17 cellular contexts compared by ENCODE assay signal in genomic region chr15:66897971-66898370, GRCh38.
DNase-seq lines count a peak whose midpoint lies in the region; ATAC-seq and TF ChIP-seq lines count a peak whose summit lies in the region.
"Had no signal": no experiment of that assay in that cellular context is flagged by ENCODE, and none has a peak within 500 bp of the region (broad histone marks: within the 10 kb centered on the region; RNA-seq: fewer than 3 reads in every experiment).

No MANE protein-coding gene starts in this region.

- peak; percentile 25 for DNase-seq in NCI-H1092 (lab: John Stamatoyannopoulos, UW)
- no peak for DNase-seq in Panc1 (ENCODE audit: low read depth, low spot score)
- peak; percentile 36 for DNase-seq in endodermal cell
- peak; percentile 62 for DNase-seq in mesenteric fat pad (ENCODE audit: low spot score)
- no peak for DNase-seq in activated T-cell treated with anti-CD3 and anti-CD28 coated beads, Interleukin-2, amount 50 U/mL, for 4 hours
- DNase-seq in middle frontal gyrus (ENCODE audit: extremely low spot score, low spot score) = no peak
- no peak for DNase-seq in putamen (ENCODE audit: low spot score)
- DNase-seq: C1 segment of cervical spinal cord; Calu3; CD4-positive, alpha-beta T cell; DMS 273 treated with DMSO at 0.1 percent for 48 hours; GM23248 had no signal

- in situ Hi-C loops in Panc1 (cut with HindIII; ENCODE audit: low pct_unique_long_range_greater_than_20kb, low sequenced_read_pairs) = no loop called here

- POLR2A ChIA-PET in Panc1 (lab: Charles Lee) = no interaction called here

- no peaks in the 10 kb centered on the region for H3K36me3 Mint-ChIP-seq in endodermal cell (ENCODE audit: low read depth)
- no peaks in the 10 kb centered on the region for H3K36me3 Mint-ChIP-seq in activated T-cell treated with anti-CD3 and anti-CD28 coated beads, Interleukin-2, amount 50 U/mL, for 4 hours (ENCODE audit: insufficient read depth)

- H3K9me3 ChIP-seq in Panc1 (ENCODE audit: control insufficient read depth, insufficient read depth, low read depth, low read length) = no peaks in the 10 kb centered on the region
- H3K9me3 ChIP-seq in endodermal cell (ENCODE audit: control insufficient read depth, low read length) = no peaks in the 10 kb centered on the region

- peaks cover 3% of the 10 kb centered on the region for H3K27me3 Mint-ChIP-seq in endodermal cell (ENCODE audit: insufficient read depth)
- H3K27me3 Mint-ChIP-seq in activated T-cell treated with anti-CD3 and anti-CD28 coated beads, Interleukin-2, amount 50 U/mL, for 4 hours (ENCODE audit: low read depth) = peaks cover 4% of the 10 kb centered on the region

- no peak overlapping the region for H3K27ac Mint-ChIP-seq in endodermal cell
- H3K27ac Mint-ChIP-seq: B cell; CD4-positive, alpha-beta T cell had no signal

- H3K9me3 Mint-ChIP-seq in endodermal cell = no peaks in the 10 kb centered on the region
- H3K9me3 Mint-ChIP-seq in activated T-cell treated with anti-CD3 and anti-CD28 coated beads, Interleukin-2, amount 50 U/mL, for 4 hours = no peaks in the 10 kb centered on the region
- H3K9me3 Mint-ChIP-seq: CD4-positive, alpha-beta T cell had no signal

- TF ChIP-seq CTCF in Panc1 (IDR thresholded peaks at IDR 0.05) (no peak), endodermal cell (conservative IDR thresholded peaks at IDR 0.05) (no peak)

- H3K36me3 ChIP-seq in Panc1 (ENCODE audit: control insufficient read depth, insufficient read depth, low read length) (no peaks in the 10 kb centered on the region), endodermal cell (ENCODE audit: control insufficient read depth, insufficient read depth, low read length) (no peaks in the 10 kb centered on the region)

- peaks cover 37% of the 10 kb centered on the region for H3K4me1 Mint-ChIP-seq in endodermal cell
- H3K4me1 Mint-ChIP-seq in activated T-cell treated with anti-CD3 and anti-CD28 coated beads, Interleukin-2, amount 50 U/mL, for 4 hours (ENCODE audit: low read depth) = no peaks in the 10 kb centered on the region

- no TSS peak for BruUV-seq in Panc1 (replicated peaks; lab: Mats Ljungman, UMichigan)

- H3K4me1 ChIP-seq in Panc1 (ENCODE audit: control insufficient read depth, insufficient read depth, low read length) = peaks cover 50% of the 10 kb centered on the region
- peaks cover 10% of the 10 kb centered on the region for H3K4me1 ChIP-seq in endodermal cell (ENCODE audit: control insufficient read depth, insufficient read depth, low read length)

- intact Hi-C loops in Panc1 (cut with micrococcal nuclease; ENCODE audit: unreplicated experiment) = no loop called here

- WGBS in endodermal cell (ENCODE audit: insufficient coverage in 1 of 2, insufficient read length in 1 of 2), 2 experiments = 98 to 100% methylated on average over 3 to 4 of the region's 5 CpGs

- no peak overlapping the region for H3K9ac ChIP-seq in endodermal cell (ENCODE audit: extremely low read depth, low read length, poor library complexity, severe bottlenecking)
- H3K9ac ChIP-seq: GM23248 had no signal

- CTCF ChIA-PET in Panc1 (lab: Charles Lee) = interaction anchor here (0.6 to 1.5 kb wide), 3 partner anchors 15 to 1367 kb away, joined by 3 to 6 read pairs (median 4); no protein-coding TSS in a partner anchor

- H3K4me3 Mint-ChIP-seq in endodermal cell = no peak overlapping the region
- H3K4me3 Mint-ChIP-seq in activated T-cell treated with anti-CD3 and anti-CD28 coated beads, Interleukin-2, amount 50 U/mL, for 4 hours = no peak overlapping the region
- H3K4me3 Mint-ChIP-seq: B cell; CD4-positive, alpha-beta T cell had no signal

- H3K27me3 ChIP-seq in Panc1 (ENCODE audit: control insufficient read depth, insufficient read depth, low read length) (no peaks in the 10 kb centered on the region), endodermal cell (ENCODE audit: control insufficient read depth, insufficient read depth, low read length, poor library complexity, severe bottlenecking) (no peaks in the 10 kb centered on the region)

- H3K4me3 ChIP-seq in Panc1 (ENCODE audit: low read depth in 2 of 2, low read length in 2 of 2) (no peak overlapping the region), endodermal cell (ENCODE audit: low read length) (no peak overlapping the region)
- H3K4me3 ChIP-seq: GM12878, GM23248 had no signal

- H3K27ac ChIP-seq in Panc1 (ENCODE audit: low read length) (peak overlapping the region; percentile 88), endodermal cell (ENCODE audit: low read depth, low read length) (no peak overlapping the region)
- H3K27ac ChIP-seq: GM23248, HL-60 had no signal

- peak; percentile 59 for ATAC-seq in Panc1
- no peak for ATAC-seq in HG02763 (IDR thresholded peaks at IDR 0.05; ENCODE audit: unreplicated experiment)
- no peak for ATAC-seq in activated T-cell treated with anti-CD3 and anti-CD28 coated beads, Interleukin-2, amount 50 U/mL, for 4 hours
- ATAC-seq: GM12878, HCT116 had no signal

Comparison
In these comparisons a context has a peak if more than half of its experiments do, and no peak if none do; other contexts are left out.
1. DNase-seq: peak in NCI-H1092 (single experiment), endodermal cell (single experiment) and mesenteric fat pad (single experiment); none in Panc1 (single experiment), activated T-cell treated with anti-CD3 and anti-CD28 coated beads, Interleukin-2, amount 50 U/mL, for 4 hours (single experiment), middle frontal gyrus (single experiment) and putamen (single experiment).